ENCODE assay signal across 26 cellular contexts in the genomic region with DNA sequence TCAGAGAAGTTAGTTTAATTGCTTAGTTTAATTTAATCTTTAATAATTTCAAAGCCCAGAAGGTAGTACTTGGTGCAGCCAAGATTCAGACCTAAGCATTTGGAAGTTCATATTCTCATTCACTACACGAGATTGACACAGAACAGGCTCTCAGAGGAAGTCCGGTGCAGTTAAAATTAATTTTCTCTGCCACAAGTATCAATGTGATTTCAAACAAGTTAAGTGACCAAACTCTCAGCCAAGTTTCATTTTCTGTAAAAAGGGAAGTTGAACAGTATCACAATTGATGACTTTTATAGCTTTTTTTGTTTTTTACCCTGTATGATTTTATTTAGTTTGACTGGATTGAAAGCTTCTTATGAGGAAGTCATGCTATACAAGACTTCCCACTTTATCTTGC.
A peak's percentile ranks its signal among the peaks of the same experiment; 100 is the strongest.
DNase-seq lines count a peak whose midpoint lies in the region; ATAC-seq lines count a peak whose summit lies in the region.
"Had no signal": no experiment of that assay in that cellular context is flagged by ENCODE, and none has a peak within 500 bp of the region (broad histone marks: within the 10 kb centered on the region; RNA-seq: fewer than 3 reads in every experiment).

No MANE protein-coding gene starts in this region.

- peak; percentile 81 for ATAC-seq in GM18868 (IDR thresholded peaks at IDR 0.05; ENCODE audit: unreplicated experiment)
- ATAC-seq in HG02870 (IDR thresholded peaks at IDR 0.05; ENCODE audit: unreplicated experiment), result peak; percentile 50
- peak; percentile 48 for ATAC-seq in HG03565 (IDR thresholded peaks at IDR 0.05; ENCODE audit: unreplicated experiment)
- ATAC-seq in Right ventricle myocardium superior (ENCODE audit: poor library complexity), result no peak
- ATAC-seq: activated CD8-positive, alpha-beta memory T cell treated with anti-CD3 and anti-CD28 coated beads, Interleukin-2, amount 10 ng/mL, durations not matched to agents 7 days and 5 days; HCT116; left lung; naive thymus-derived CD4-positive, alpha-beta T cell had no signal

- DNase-seq in pons (ENCODE audit: low spot score) (peak; percentile 5), HPDE6-E6E7 (ENCODE audit: extremely low spot score) (no peak), Right ventricle myocardium superior (no peak), C1 segment of cervical spinal cord (lab: John Stamatoyannopoulos, UW) (no peak)
- DNase-seq: activated CD4-positive, alpha-beta T cell treated with anti-CD3 and anti-CD28 coated beads for 4 hours; activated CD8-positive, alpha-beta memory T cell treated with anti-CD3 and anti-CD28 coated beads, Interleukin-2, amount 10 ng/mL, durations not matched to agents 7 days and 5 days; activated effector memory CD4-positive, alpha-beta T cell treated with Interleukin-2 at 50 U/mL for 16 hours; activated naive CD8-positive, alpha-beta T cell treated with anti-CD3 and anti-CD28 coated beads, Interleukin-2, amount 10 ng/mL, durations not matched to agents 7 days and 5 days; CD8-positive, alpha-beta memory T cell; effector CD4-positive, alpha-beta T cell; foreskin melanocyte; immature natural killer cell; KG1; left lung; naive thymus-derived CD4-positive, alpha-beta T cell; NCI-H1092; NCI-H187 treated with DMSO at 0.1 percent for 48 hours; occipital lobe; SHP77; stimulated activated CD4-positive, alpha-beta T cell treated with anti-CD3 and anti-CD28 coated beads, Interleukin-4, amount 100 ng/mL, for 24 hours; stimulated activated naive CD4-positive, alpha-beta T cell treated with Interleukin-2 at 50 U/mL for 16 hours; T-helper 1 cell had no signal

- intact Hi-C loops in Right ventricle myocardium superior (cut with DNase I), result no loop called here
